In genomic region chr18:23918395-23919032, GRCh38 we compare ENCODE assay signal across 8 cellular contexts.
A peak's percentile ranks its signal among the peaks of the same experiment; 100 is the strongest.
DNase-seq lines count a peak whose midpoint lies in the region; ATAC-seq and TF ChIP-seq lines count a peak whose summit lies in the region.

No MANE protein-coding gene starts in this region.

- no peaks in the 10 kb centered on the region for H3K36me3 ChIP-seq in osteoblast (ENCODE audit: insufficient read depth, low read length)
- H3K36me3 ChIP-seq in tibial artery, result peaks cover 0 to 30% (median 5%) of the 10 kb centered on the region in 3 donors

- H3K4me1 ChIP-seq in osteoblast (ENCODE audit: insufficient read depth, low read length), result no peaks in the 10 kb centered on the region
- no peaks in the 10 kb centered on the region for H3K4me1 ChIP-seq in tibial artery

- H3K27ac ChIP-seq in osteoblast (ENCODE audit: low read depth, low read length) (no peak overlapping the region), tibial artery (no peak overlapping the region)

- no peak overlapping the region for H3K4me3 ChIP-seq in GM12865 (ENCODE audit: low read depth, low read length)
- no peak overlapping the region for H3K4me3 ChIP-seq in Jurkat, Clone E6-1 (ENCODE audit: low read length)
- H3K4me3 ChIP-seq in foreskin fibroblast (ENCODE audit: low read depth in 1 of 2, low read length in 2 of 2), result no peak overlapping the region
- no peak overlapping the region for H3K4me3 ChIP-seq in osteoblast (ENCODE audit: insufficient read depth, low read length)
- H3K4me3 ChIP-seq in tibial artery, result no peak overlapping the region

- TF ChIP-seq CTCF in GM12865 (IDR thresholded peaks at IDR 0.05; ENCODE audit: insufficient read depth, low read depth, low read length, missing control alignments), result peak; percentile 81
- TF ChIP-seq CTCF in foreskin fibroblast (IDR thresholded peaks at IDR 0.05; ENCODE audit: low read depth, low read length), result peak; percentile 93
- TF ChIP-seq CTCF in osteoblast (IDR thresholded peaks at IDR 0.05; ENCODE audit: extremely low read depth, low read depth, low read length), result peak; percentile 95
- peak; percentile 81 to 88 for TF ChIP-seq CTCF in tibial artery (IDR thresholded peaks at IDR 0.05)

- H4K20me1 ChIP-seq in osteoblast (ENCODE audit: insufficient read depth, low read length), result no peaks in the 10 kb centered on the region

- intact Hi-C loops in tibial artery (cut with DNase I; ENCODE audit: low total_unique reads), result no loop called here

- DNase-seq in GM12865 (ENCODE audit: low read depth) (peak; percentile 77), RKO (ENCODE audit: low spot score) (peak; percentile 55), foreskin fibroblast (peak; percentile 46 to 83), osteoblast (ENCODE audit: insufficient read length, low spot score, missing footprints) (peak; percentile 49), tibial artery (peak; percentile 83 to 87)
- peak; percentile 65 for DNase-seq in Jurkat, Clone E6-1 (ENCODE audit: low read depth, low spot score)
- peak; percentile 55 to 67 for DNase-seq in activated T-helper 1 cell treated with anti-CD3 and anti-CD28 coated beads, Interleukin-2, amount 50 U/mL, for 16 hours (ENCODE audit: low read depth in 1 of 2, low spot score in 1 of 2)

- H3K9me3 ChIP-seq in osteoblast (ENCODE audit: low read depth, low read length) (no peaks in the 10 kb centered on the region), tibial artery (no peaks in the 10 kb centered on the region)

- no peak for ATAC-seq in HG02610 (IDR thresholded peaks at IDR 0.05; ENCODE audit: unreplicated experiment)

- H3K4me2 ChIP-seq in osteoblast (ENCODE audit: insufficient read depth, low read length), result no peak overlapping the region

- peak overlapping the region; percentile 58 for H2AFZ ChIP-seq in osteoblast (ENCODE audit: low read length)

- H3K27me3 ChIP-seq in osteoblast (ENCODE audit: insufficient read depth, low read length), result no peaks in the 10 kb centered on the region
- H3K27me3 ChIP-seq in tibial artery, result no peaks in the 10 kb centered on the region

- H3K79me2 ChIP-seq in osteoblast (ENCODE audit: insufficient read depth, low read length), result no peaks in the 10 kb centered on the region
